1 cellular context compared by ENCODE assay signal in genomic region chr5:140400730-140401361, GRCh38.
A peak's percentile ranks its signal among the peaks of the same experiment; 100 is the strongest.
TF ChIP-seq lines count a peak whose summit lies in the region.

No MANE protein-coding gene starts in this region.

TF ChIP-seq in HepG2, 621 proteins besides CTCF, POLR2A, EP300 and RAD21 (continued from another document and continues in another):
- TF ChIP-seq, protein P1, sequence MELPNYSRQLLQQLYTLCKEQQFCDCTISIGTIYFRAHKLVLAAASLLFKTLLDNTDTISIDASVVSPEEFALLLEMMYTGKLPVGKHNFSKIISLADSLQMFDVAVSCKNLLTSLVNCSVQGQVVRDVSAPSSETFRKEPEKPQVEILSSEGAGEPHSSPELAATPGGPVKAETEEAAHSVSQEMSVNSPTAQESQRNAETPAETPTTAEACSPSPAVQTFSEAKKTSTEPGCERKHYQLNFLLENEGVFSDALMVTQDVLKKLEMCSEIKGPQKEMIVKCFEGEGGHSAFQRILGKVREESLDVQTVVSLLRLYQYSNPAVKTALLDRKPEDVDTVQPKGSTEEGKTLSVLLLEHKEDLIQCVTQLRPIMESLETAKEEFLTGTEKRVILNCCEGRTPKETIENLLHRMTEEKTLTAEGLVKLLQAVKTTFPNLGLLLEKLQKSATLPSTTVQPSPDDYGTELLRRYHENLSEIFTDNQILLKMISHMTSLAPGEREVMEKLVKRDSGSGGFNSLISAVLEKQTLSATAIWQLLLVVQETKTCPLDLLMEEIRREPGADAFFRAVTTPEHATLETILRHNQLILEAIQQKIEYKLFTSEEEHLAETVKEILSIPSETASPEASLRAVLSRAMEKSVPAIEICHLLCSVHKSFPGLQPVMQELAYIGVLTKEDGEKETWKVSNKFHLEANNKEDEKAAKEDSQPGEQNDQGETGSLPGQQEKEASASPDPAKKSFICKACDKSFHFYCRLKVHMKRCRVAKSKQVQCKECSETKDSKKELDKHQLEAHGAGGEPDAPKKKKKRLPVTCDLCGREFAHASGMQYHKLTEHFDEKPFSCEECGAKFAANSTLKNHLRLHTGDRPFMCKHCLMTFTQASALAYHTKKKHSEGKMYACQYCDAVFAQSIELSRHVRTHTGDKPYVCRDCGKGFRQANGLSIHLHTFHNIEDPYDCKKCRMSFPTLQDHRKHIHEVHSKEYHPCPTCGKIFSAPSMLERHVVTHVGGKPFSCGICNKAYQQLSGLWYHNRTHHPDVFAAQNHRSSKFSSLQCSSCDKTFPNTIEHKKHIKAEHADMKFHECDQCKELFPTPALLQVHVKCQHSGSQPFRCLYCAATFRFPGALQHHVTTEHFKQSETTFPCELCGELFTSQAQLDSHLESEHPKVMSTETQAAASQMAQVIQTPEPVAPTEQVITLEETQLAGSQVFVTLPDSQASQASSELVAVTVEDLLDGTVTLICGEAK (IDR thresholded peaks at IDR 0.05) = no peak
- TF ChIP-seq, protein P1 (CRISPR knock-in tag; IDR thresholded peaks at IDR 0.05) = peak; percentile 86
- TF ChIP-seq, protein P2, sequence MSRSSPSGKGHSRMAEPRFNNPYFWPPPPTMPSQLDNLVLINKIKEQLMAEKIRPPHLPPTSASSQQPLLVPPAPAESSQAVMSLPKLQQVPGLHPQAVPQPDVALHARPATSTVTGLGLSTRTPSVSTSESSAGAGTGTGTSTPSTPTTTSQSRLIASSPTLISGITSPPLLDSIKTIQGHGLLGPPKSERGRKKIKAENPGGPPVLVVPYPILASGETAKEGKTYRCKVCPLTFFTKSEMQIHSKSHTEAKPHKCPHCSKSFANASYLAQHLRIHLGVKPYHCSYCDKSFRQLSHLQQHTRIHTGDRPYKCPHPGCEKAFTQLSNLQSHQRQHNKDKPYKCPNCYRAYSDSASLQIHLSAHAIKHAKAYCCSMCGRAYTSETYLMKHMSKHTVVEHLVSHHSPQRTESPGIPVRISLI (CRISPR knock-in tag; IDR thresholded peaks at IDR 0.05; ENCODE audit: borderline replicate concordance) = 0 out of 2 replicates have a peak, but pooled peaks have one; percentile 17
- no peak for TF ChIP-seq SMARCE1 (IDR thresholded peaks at IDR 0.05; ENCODE audit: borderline replicate concordance)
- TF ChIP-seq ZNF282 (IDR thresholded peaks at IDR 0.05; ENCODE audit: partially characterized antibody) = no peak
- no peak for TF ChIP-seq NONO (IDR thresholded peaks at IDR 0.05)
- no peak for TF ChIP-seq NONO (CRISPR knock-in tag; conservative IDR thresholded peaks at IDR 0.05)
- 0 out of 2 replicates have a peak, but pooled peaks have one; percentile 90 for TF ChIP-seq ZNF333 (CRISPR knock-in tag; IDR thresholded peaks at IDR 0.05; ENCODE audit: borderline replicate concordance)
- TF ChIP-seq ATF3 (CRISPR knock-in tag; IDR thresholded peaks at IDR 0.05) = peak; percentile 78; the same call in 1 of the 2 replicates
- TF ChIP-seq ZNF766 (CRISPR knock-in tag; IDR thresholded peaks at IDR 0.05; ENCODE audit: borderline replicate concordance) = peak; percentile 75; the same call in 1 of the 2 replicates
- no peak; the same call in 1 of the 2 replicates for TF ChIP-seq GATAD1 (CRISPR knock-in tag; IDR thresholded peaks at IDR 0.05)
- TF ChIP-seq, protein P3, sequence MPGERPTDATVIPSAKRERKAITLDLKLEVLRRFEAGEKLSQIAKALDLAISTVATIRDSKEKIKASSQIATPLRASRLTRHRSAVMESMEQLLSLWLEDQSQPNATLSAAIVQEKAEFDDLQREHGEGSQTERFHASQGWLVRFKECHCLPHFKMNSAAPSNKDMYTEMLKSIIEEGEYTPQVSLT (CRISPR knock-in tag; IDR thresholded peaks at IDR 0.05; ENCODE audit: borderline replicate concordance, low read depth) = no peak
- no peak for TF ChIP-seq FIP1L1 (IDR thresholded peaks at IDR 0.05; ENCODE audit: borderline replicate concordance, insufficient read depth, low read depth, low read length)
- TF ChIP-seq GATAD2A (CRISPR knock-in tag; IDR thresholded peaks at IDR 0.05) = 0 out of 2 replicates have a peak, but pooled peaks have one; percentile 13
- no peak for TF ChIP-seq NFE2L2 (IDR thresholded peaks at IDR 0.05; ENCODE audit: low read length)
- no peak for TF ChIP-seq ZNF326 (CRISPR knock-in tag; IDR thresholded peaks at IDR 0.05; ENCODE audit: borderline replicate concordance)
- TF ChIP-seq ZNF24 (IDR thresholded peaks at IDR 0.05) = no peak
- TF ChIP-seq, protein P4, sequence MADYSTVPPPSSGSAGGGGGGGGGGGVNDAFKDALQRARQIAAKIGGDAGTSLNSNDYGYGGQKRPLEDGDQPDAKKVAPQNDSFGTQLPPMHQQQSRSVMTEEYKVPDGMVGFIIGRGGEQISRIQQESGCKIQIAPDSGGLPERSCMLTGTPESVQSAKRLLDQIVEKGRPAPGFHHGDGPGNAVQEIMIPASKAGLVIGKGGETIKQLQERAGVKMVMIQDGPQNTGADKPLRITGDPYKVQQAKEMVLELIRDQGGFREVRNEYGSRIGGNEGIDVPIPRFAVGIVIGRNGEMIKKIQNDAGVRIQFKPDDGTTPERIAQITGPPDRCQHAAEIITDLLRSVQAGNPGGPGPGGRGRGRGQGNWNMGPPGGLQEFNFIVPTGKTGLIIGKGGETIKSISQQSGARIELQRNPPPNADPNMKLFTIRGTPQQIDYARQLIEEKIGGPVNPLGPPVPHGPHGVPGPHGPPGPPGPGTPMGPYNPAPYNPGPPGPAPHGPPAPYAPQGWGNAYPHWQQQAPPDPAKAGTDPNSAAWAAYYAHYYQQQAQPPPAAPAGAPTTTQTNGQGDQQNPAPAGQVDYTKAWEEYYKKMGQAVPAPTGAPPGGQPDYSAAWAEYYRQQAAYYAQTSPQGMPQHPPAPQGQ (CRISPR knock-in tag; IDR thresholded peaks at IDR 0.05; ENCODE audit: borderline replicate concordance) = no peak
- TF ChIP-seq ZNF780A (CRISPR knock-in tag; IDR thresholded peaks at IDR 0.05) = peak; percentile 80
- TF ChIP-seq TOE1 (CRISPR knock-in tag; IDR thresholded peaks at IDR 0.05) = no peak; the same call in 1 of the 2 replicates
- TF ChIP-seq ZBTB7B (CRISPR knock-in tag; IDR thresholded peaks at IDR 0.05) = no peak
- peak; percentile 58 for TF ChIP-seq ZNF430 (CRISPR knock-in tag; IDR thresholded peaks at IDR 0.05)
- TF ChIP-seq JUN (CRISPR knock-in tag; IDR thresholded peaks at IDR 0.05) = no peak
- peak; percentile 93 for TF ChIP-seq KDM5B (CRISPR knock-in tag; IDR thresholded peaks at IDR 0.05; ENCODE audit: borderline replicate concordance)
- TF ChIP-seq CEBPZ (IDR thresholded peaks at IDR 0.05; ENCODE audit: low read length) = no peak
- TF ChIP-seq RXRB (CRISPR knock-in tag; IDR thresholded peaks at IDR 0.05; ENCODE audit: borderline replicate concordance) = peak; percentile 22; the same call in 1 of the 2 replicates
- TF ChIP-seq PAX8 (CRISPR knock-in tag; IDR thresholded peaks at IDR 0.05; ENCODE audit: borderline replicate concordance) = peak; percentile 86; the same call in 1 of the 2 replicates
- no peak for TF ChIP-seq ZNF674 (CRISPR knock-in tag; IDR thresholded peaks at IDR 0.05; ENCODE audit: low read depth)
- TF ChIP-seq ZNF235 (CRISPR knock-in tag; IDR thresholded peaks at IDR 0.05; ENCODE audit: borderline replicate concordance) = peak; percentile 69; the same call in 1 of the 2 replicates
- TF ChIP-seq ZNF644 (CRISPR knock-in tag; IDR thresholded peaks at IDR 0.05; ENCODE audit: low read depth) = no peak
- no peak for TF ChIP-seq FLYWCH1 (CRISPR knock-in tag; IDR thresholded peaks at IDR 0.05)
- no peak; the same call in none of the 2 replicates for TF ChIP-seq PHF8 (CRISPR knock-in tag; IDR thresholded peaks at IDR 0.05)
- no peak for TF ChIP-seq ZNF180 (CRISPR knock-in tag; IDR thresholded peaks at IDR 0.05; ENCODE audit: borderline replicate concordance, low read depth)
- TF ChIP-seq BCLAF1 (IDR thresholded peaks at IDR 0.05) = no peak
- TF ChIP-seq JUNB (CRISPR knock-in tag; IDR thresholded peaks at IDR 0.05; ENCODE audit: borderline replicate concordance) = no peak; the same call in 1 of the 2 replicates
- no peak; the same call in 1 of the 2 replicates for TF ChIP-seq ZNF746 (CRISPR knock-in tag; IDR thresholded peaks at IDR 0.05)
- TF ChIP-seq HOXD1 (CRISPR knock-in tag; IDR thresholded peaks at IDR 0.05) = peak; percentile 82; the same call in 1 of the 2 replicates
- no peak for TF ChIP-seq SNAPC2 (CRISPR knock-in tag; IDR thresholded peaks at IDR 0.05)
- TF ChIP-seq CBX5 (CRISPR knock-in tag; IDR thresholded peaks at IDR 0.05; ENCODE audit: borderline replicate concordance) = peak; percentile 94
- peak; percentile 80; the same call in 1 of the 2 replicates for TF ChIP-seq MYNN (CRISPR knock-in tag; IDR thresholded peaks at IDR 0.05; ENCODE audit: low read depth)
- TF ChIP-seq ZNF432 (CRISPR knock-in tag; IDR thresholded peaks at IDR 0.05; ENCODE audit: borderline replicate concordance) = no peak
